16 cellular contexts compared by ENCODE assay signal in the genomic region with DNA sequence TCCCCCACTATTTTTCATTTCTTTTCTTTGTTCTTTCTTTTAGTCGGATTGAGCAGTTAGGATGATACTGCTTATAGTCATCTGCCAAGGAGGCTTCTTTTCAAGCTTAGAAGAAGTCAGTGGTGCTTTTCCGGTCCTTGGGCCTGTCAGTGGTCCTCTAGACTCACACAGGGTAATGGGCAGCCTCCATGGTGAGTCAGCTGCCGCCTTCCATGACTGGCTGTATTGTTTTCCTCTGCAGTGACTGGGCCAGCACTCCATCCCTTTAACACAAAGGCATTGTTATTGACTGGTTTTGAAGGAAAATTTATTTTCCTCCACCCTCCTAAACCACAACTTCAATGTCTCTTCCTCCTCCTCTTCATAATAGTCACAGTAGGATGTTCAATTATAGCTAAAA. TPM values are rescaled to one million over a fixed set of nuclear protein-coding genes. Genes with fewer than 3 reads are reported as not detected.
DNase-seq lines count a peak whose midpoint lies in the region; ATAC-seq lines count a peak whose summit lies in the region.
"Had no signal": no experiment of that assay in that cellular context is flagged by ENCODE, and none has a peak within 500 bp of the region (broad histone marks: within the 10 kb centered on the region; RNA-seq: fewer than 3 reads in every experiment).

No MANE protein-coding gene starts in this region.

- DNase-seq in C1 segment of cervical spinal cord (lab: John Stamatoyannopoulos, UW) (peak in 11 of 14 donors; percentile 18 to 73 (median 46)), NCI-H2107 (lab: John Stamatoyannopoulos, UW) (peak; percentile 57), astrocyte of the hippocampus (ENCODE audit: low read depth, low spot score) (peak; percentile 50), middle frontal gyrus (ENCODE audit: extremely low spot score, low spot score) (peak; percentile 59), DMS114 treated with DMSO at 0.1 percent for 48 hours (lab: John Stamatoyannopoulos, UW; ENCODE audit: unreplicated experiment) (no peak), NCI-H128 (lab: John Stamatoyannopoulos, UW; ENCODE audit: unreplicated experiment) (no peak)
- DNase-seq: activated CD4-positive, alpha-beta T cell treated with anti-CD3 and anti-CD28 coated beads, Interleukin-2, amount 50 U/mL, for 1 hour; effector memory CD8-positive, alpha-beta T cell; lower lobe of right lung; natural killer cell; NCI-H226; right cardiac atrium; SIG-M5; tibial artery had no signal

- no peak for ATAC-seq in GM18861 (IDR thresholded peaks at IDR 0.05; ENCODE audit: unreplicated experiment)
- no peak for ATAC-seq in esophagus mucosa
- ATAC-seq: effector memory CD8-positive, alpha-beta T cell; lower lobe of right lung; natural killer cell; right cardiac atrium had no signal

RNA-seq across cellular contexts. Expression of a gene that starts 47.1 kb away (rescaled TPM):
- not detected for total RNA-seq in esophagus mucosa
- total RNA-seq: lower lobe of right lung, natural killer cell, right cardiac atrium had no signal

Comparison
In these comparisons a context has a peak if more than half of its experiments do, and no peak if none do; other contexts are left out.
1. DNase-seq: peak in C1 segment of cervical spinal cord (11 of 14), NCI-H2107 (single experiment), astrocyte of the hippocampus (single experiment) and middle frontal gyrus (single experiment); none in DMS114 treated with DMSO at 0.1 percent for 48 hours (single experiment) and NCI-H128 (single experiment).